8 cellular contexts compared by ENCODE assay signal in the genomic region with DNA sequence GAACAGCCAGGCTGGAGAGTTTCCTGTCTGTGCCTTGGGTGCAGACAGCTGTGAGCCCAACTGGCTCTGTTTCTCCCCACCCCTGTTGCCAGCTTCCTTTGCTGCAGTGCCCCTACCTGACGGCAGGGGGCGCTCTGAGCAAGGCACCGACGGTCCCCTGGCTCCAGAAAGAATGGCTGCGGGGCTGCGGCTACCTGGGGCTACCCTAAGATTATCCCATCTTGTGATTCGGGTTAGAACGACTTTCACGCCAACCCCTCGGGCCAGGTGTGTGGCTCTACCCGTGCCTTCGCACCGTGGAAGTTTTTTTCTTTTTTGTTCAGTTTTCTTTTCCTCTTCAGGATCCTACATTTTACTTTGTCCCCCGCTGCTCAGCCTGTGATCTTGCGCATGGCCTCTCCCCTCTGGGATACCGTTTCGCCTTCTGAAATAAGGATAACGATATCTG. TPM values are rescaled to one million over a fixed set of nuclear protein-coding genes. Genes with fewer than 3 reads are reported as not detected.
DNase-seq lines count a peak whose midpoint lies in the region; ATAC-seq and TF ChIP-seq lines count a peak whose summit lies in the region.

No MANE protein-coding gene starts in this region.

- H2AFZ ChIP-seq in Karpas-422 (ENCODE audit: low read length), result no peak overlapping the region
- H2AFZ ChIP-seq in parathyroid adenoma, result no peak overlapping the region

- no peaks in the 10 kb centered on the region for H4K20me1 ChIP-seq in Karpas-422 (ENCODE audit: insufficient read depth, low read depth, low read length)

- H3K9me2 ChIP-seq in Karpas-422 (replicated peaks; ENCODE audit: insufficient read depth, low read length), result no peaks in the 10 kb centered on the region

- H3K9ac ChIP-seq in Karpas-422 (ENCODE audit: low read length) (no peak overlapping the region), parathyroid adenoma (no peak overlapping the region)

- H3K4me2 ChIP-seq in Karpas-422 (ENCODE audit: low read depth, low read length, poor library complexity, severe bottlenecking) (no peak overlapping the region), parathyroid adenoma (ENCODE audit: low read length) (no peak overlapping the region)

- no peak overlapping the region for H3K27ac ChIP-seq in Karpas-422 (ENCODE audit: low read length)
- no peak overlapping the region for H3K27ac ChIP-seq in SJCRH30
- no peak overlapping the region for H3K27ac ChIP-seq in parathyroid adenoma
- H3K27ac ChIP-seq in upper lobe of left lung, result no peak overlapping the region

- H3K36me3 ChIP-seq in Karpas-422 (ENCODE audit: insufficient read depth, low read length) (no peaks in the 10 kb centered on the region), SJCRH30 (no peaks in the 10 kb centered on the region), parathyroid adenoma (ENCODE audit: control insufficient read depth, insufficient read depth, low read length) (no peaks in the 10 kb centered on the region), upper lobe of left lung (peaks cover 0 to 32% (median 15%) of the 10 kb centered on the region in 4 donors)

- H3K79me2 ChIP-seq in Karpas-422 (ENCODE audit: low read length) (no peaks in the 10 kb centered on the region), parathyroid adenoma (no peaks in the 10 kb centered on the region)

- TF ChIP-seq EP300 in upper lobe of left lung (IDR thresholded peaks at IDR 0.05), result no peak

- H3K4me1 ChIP-seq in Karpas-422 (ENCODE audit: low read length), result peaks cover 3% of the 10 kb centered on the region; the same call in 1 of the 2 replicates
- no peaks in the 10 kb centered on the region for H3K4me1 ChIP-seq in SJCRH30
- no peaks in the 10 kb centered on the region for H3K4me1 ChIP-seq in parathyroid adenoma
- H3K4me1 ChIP-seq in upper lobe of left lung, result peaks cover 0 to 5% (median 0%) of the 10 kb centered on the region in 4 donors

- TF ChIP-seq POLR2A in upper lobe of left lung (IDR thresholded peaks at IDR 0.05), result no peak

- DNase-seq in DMS153 treated with DMSO at 0.1 percent for 48 hours (lab: John Stamatoyannopoulos, UW; ENCODE audit: unreplicated experiment) (peak; percentile 48), Karpas-422 (peak; percentile 87), SJCRH30 (peak; percentile 87 to 93), activated gamma-delta T cell (lab: John Stamatoyannopoulos, UW) (peak; percentile 40), germinal center (ENCODE audit: low spot score) (peak; percentile 86), upper lobe of left lung (peak; percentile 64 to 85)

- H3K27me3 ChIP-seq in Karpas-422 (ENCODE audit: low read length) (no peaks in the 10 kb centered on the region), SJCRH30 (peaks cover 7% of the 10 kb centered on the region; the same call in 1 of the 2 replicates), parathyroid adenoma (ENCODE audit: control insufficient read depth, insufficient read depth, low read length) (no peaks in the 10 kb centered on the region), upper lobe of left lung (no peaks in the 10 kb centered on the region)

- WGBS in upper lobe of left lung, 2 donors, result 33 to 34% methylated on average over 18 of the region's 18 CpGs

- TF ChIP-seq CTCF in parathyroid adenoma (IDR thresholded peaks at IDR 0.05), result peak; percentile 95
- peak; percentile 89 to 96 (median 90) for TF ChIP-seq CTCF in upper lobe of left lung (IDR thresholded peaks at IDR 0.05)

- H3K9me3 ChIP-seq in Karpas-422 (ENCODE audit: low read length) (no peaks in the 10 kb centered on the region), SJCRH30 (replicated peaks) (no peaks in the 10 kb centered on the region), parathyroid adenoma (ENCODE audit: control insufficient read depth, low read length) (no peaks in the 10 kb centered on the region), upper lobe of left lung (no peaks in the 10 kb centered on the region)

- ATAC-seq in upper lobe of left lung (ENCODE audit: low FRiP score in 2 of 2) (peak; percentile 62 to 75), HG02981 (IDR thresholded peaks at IDR 0.05; ENCODE audit: unreplicated experiment) (no peak)

- H3K4me3 ChIP-seq in Karpas-422 (ENCODE audit: low read length) (no peak overlapping the region), SJCRH30 (no peak overlapping the region), parathyroid adenoma (ENCODE audit: low read depth, low read length) (no peak overlapping the region), upper lobe of left lung (no peak overlapping the region)

RNA-seq across cellular contexts. Expression of gene AAR2, which starts 33.4 kb away (rescaled TPM):
- total RNA-seq in Karpas-422 (2014; rRNA removed; shearing (Covaris generic); ENCODE audit: low replicate concordance), result 24.9 and 28.4 TPM in 2 replicates
- total RNA-seq in SJCRH30 (2014; rRNA removed; shearing (Covaris generic)), result 65.5 and 67.8 TPM in 2 replicates
- 10 to 100 TPM; 19.9 to 42.0 (median 25.3) TPM for total RNA-seq in upper lobe of left lung

RNA-seq across cellular contexts. Expression of gene EPB41L1, which starts 48.4 kb away (rescaled TPM):
- 5.9 and 10.6 TPM in 2 replicates for total RNA-seq in Karpas-422 (2014; rRNA removed; shearing (Covaris generic); ENCODE audit: low replicate concordance)
- 6.7 and 8.0 TPM in 2 replicates for total RNA-seq in SJCRH30 (2014; rRNA removed; shearing (Covaris generic))
- total RNA-seq in upper lobe of left lung, result 100 to 1,000 TPM in 1 of 6 donors, 10 to 100 TPM in 5; 56.6 to 104 (median 79.2) TPM

Comparison
In these comparisons a context has a peak if more than half of its experiments do, and no peak if none do; other contexts are left out.
1. DNase-seq: peak in every context shown above with its lines; median percentile 90 in SJCRH30; 87 in Karpas-422; 86 in germinal center; 74 in upper lobe of left lung; 48 in DMS153 treated with DMSO at 0.1 percent for 48 hours; 40 in activated gamma-delta T cell.